In genomic region chr1:29839726-29840125, GRCh38 we compare ENCODE assay signal across 26 cellular contexts.
"Had no signal": no experiment of that assay in that cellular context is flagged by ENCODE, and none has a peak within 500 bp of the region (broad histone marks: within the 10 kb centered on the region; RNA-seq: fewer than 3 reads in every experiment).

No MANE protein-coding gene starts in this region.

- ATAC-seq: activated CD4-positive, alpha-beta T cell treated with anti-CD3 and anti-CD28 coated beads for 36 hours; activated CD8-positive, alpha-beta T cell treated with anti-CD3 and anti-CD28 coated beads, Interleukin-2, amount 10 ng/mL, durations not matched to agents 7 days and 5 days; activated T-cell treated with anti-CD3 and anti-CD28 coated beads, Interleukin-2, amount 50 U/mL, for 4 hours; activated T-helper 17 cell treated with anti-CD3 and anti-CD28 coated beads, Interleukin-2, amount 50 U/mL, for 72 hours; effector memory CD8-positive, alpha-beta T cell; gastroesophageal sphincter had no signal

- H3K27me3 ChIP-seq: brain microvascular endothelial cell had no signal

- H3K4me1 Mint-ChIP-seq: activated CD4-positive, alpha-beta T cell treated with anti-CD3 and anti-CD28 coated beads for 36 hours; activated CD4-positive, alpha-beta T cell treated with anti-CD3 and anti-CD28 coated beads, Interleukin-2, amount 10 ng/mL, durations not matched to agents 24 days and 14 days; activated T-helper 17 cell treated with anti-CD3 and anti-CD28 coated beads, Interleukin-2, amount 50 U/mL, for 72 hours; central memory CD8-positive, alpha-beta T cell had no signal

- H3K27ac Mint-ChIP-seq: activated CD4-positive, alpha-beta memory T cell treated with anti-CD3 and anti-CD28 coated beads for 36 hours; activated CD4-positive, alpha-beta T cell treated with anti-CD3 and anti-CD28 coated beads for 36 hours; activated CD4-positive, alpha-beta T cell treated with anti-CD3 and anti-CD28 coated beads, Interleukin-2, amount 10 ng/mL, durations not matched to agents 24 days and 14 days; activated CD8-positive, alpha-beta T cell treated with anti-CD3 and anti-CD28 coated beads, Interleukin-2, amount 10 ng/mL, durations not matched to agents 7 days and 5 days; activated naive CD8-positive, alpha-beta T cell; activated T-helper 17 cell treated with anti-CD3 and anti-CD28 coated beads, Interleukin-2, amount 50 U/mL, for 72 hours; effector memory CD8-positive, alpha-beta T cell had no signal

- H3K4me1 ChIP-seq: esophagus squamous epithelium, gastroesophageal sphincter had no signal

- H3K27ac ChIP-seq: brain microvascular endothelial cell, esophagus squamous epithelium, gastroesophageal sphincter had no signal

- DNase-seq: activated CD4-positive, alpha-beta memory T cell treated with anti-CD3 and anti-CD28 coated beads for 36 hours; activated CD4-positive, alpha-beta T cell treated with anti-CD3 and anti-CD28 coated beads for 36 hours; activated CD4-positive, alpha-beta T cell treated with anti-CD3 and anti-CD28 coated beads, Interleukin-2, amount 10 ng/mL, durations not matched to agents 24 days and 14 days; activated CD4-positive, CD25-positive, alpha-beta regulatory T cell; activated CD4-positive, CD25-positive, alpha-beta regulatory T cell treated with anti-CD3 and anti-CD28 coated beads, Interleukin-2, amount 50 U/mL, for 72 hours; activated CD8-positive, alpha-beta T cell treated with anti-CD3 and anti-CD28 coated beads, Interleukin-2, amount 10 ng/mL, durations not matched to agents 7 days and 5 days; activated effector memory CD4-positive, alpha-beta T cell treated with Interleukin-2 at 50 U/mL for 16 hours; activated gamma-delta T cell treated with Interleukin-2 at 50 U/mL for 16 hours; activated naive CD4-positive, alpha-beta T cell treated with anti-CD3 and anti-CD28 coated beads, Interleukin-2, amount 50 U/mL, for 16 hours; activated naive CD4-positive, alpha-beta T cell treated with Interleukin-2 at 50 U/mL for 16 hours; activated T-cell treated with anti-CD3 and anti-CD28 coated beads, Interleukin-2, amount 50 U/mL, for 4 hours; amniotic stem cell; anterior cingulate cortex; brain microvascular endothelial cell; cortex of kidney; dermis blood vessel endothelial cell; effector CD4-positive, alpha-beta T cell; effector memory CD8-positive, alpha-beta T cell; erythroblast; esophagus squamous epithelium; foreskin melanocyte; T-helper 2 cell had no signal

- H3K4me3 Mint-ChIP-seq: activated CD4-positive, alpha-beta memory T cell treated with anti-CD3 and anti-CD28 coated beads for 36 hours; activated CD4-positive, alpha-beta T cell treated with anti-CD3 and anti-CD28 coated beads for 36 hours; activated CD4-positive, alpha-beta T cell treated with anti-CD3 and anti-CD28 coated beads, Interleukin-2, amount 10 ng/mL, durations not matched to agents 24 days and 14 days; activated CD8-positive, alpha-beta T cell treated with anti-CD3 and anti-CD28 coated beads, Interleukin-2, amount 10 ng/mL, durations not matched to agents 7 days and 5 days; activated naive CD8-positive, alpha-beta T cell; activated T-cell treated with anti-CD3 and anti-CD28 coated beads, Interleukin-2, amount 50 U/mL, for 4 hours; activated T-helper 17 cell treated with anti-CD3 and anti-CD28 coated beads, Interleukin-2, amount 50 U/mL, for 72 hours; central memory CD8-positive, alpha-beta T cell; effector memory CD8-positive, alpha-beta T cell had no signal

- H3K4me3 ChIP-seq: esophagus squamous epithelium, gastroesophageal sphincter had no signal

- H3K36me3 ChIP-seq: brain microvascular endothelial cell, esophagus squamous epithelium, gastroesophageal sphincter had no signal

- H3K36me3 Mint-ChIP-seq: activated CD4-positive, alpha-beta memory T cell treated with anti-CD3 and anti-CD28 coated beads for 36 hours; activated naive CD8-positive, alpha-beta T cell had no signal
